In the genomic region with DNA sequence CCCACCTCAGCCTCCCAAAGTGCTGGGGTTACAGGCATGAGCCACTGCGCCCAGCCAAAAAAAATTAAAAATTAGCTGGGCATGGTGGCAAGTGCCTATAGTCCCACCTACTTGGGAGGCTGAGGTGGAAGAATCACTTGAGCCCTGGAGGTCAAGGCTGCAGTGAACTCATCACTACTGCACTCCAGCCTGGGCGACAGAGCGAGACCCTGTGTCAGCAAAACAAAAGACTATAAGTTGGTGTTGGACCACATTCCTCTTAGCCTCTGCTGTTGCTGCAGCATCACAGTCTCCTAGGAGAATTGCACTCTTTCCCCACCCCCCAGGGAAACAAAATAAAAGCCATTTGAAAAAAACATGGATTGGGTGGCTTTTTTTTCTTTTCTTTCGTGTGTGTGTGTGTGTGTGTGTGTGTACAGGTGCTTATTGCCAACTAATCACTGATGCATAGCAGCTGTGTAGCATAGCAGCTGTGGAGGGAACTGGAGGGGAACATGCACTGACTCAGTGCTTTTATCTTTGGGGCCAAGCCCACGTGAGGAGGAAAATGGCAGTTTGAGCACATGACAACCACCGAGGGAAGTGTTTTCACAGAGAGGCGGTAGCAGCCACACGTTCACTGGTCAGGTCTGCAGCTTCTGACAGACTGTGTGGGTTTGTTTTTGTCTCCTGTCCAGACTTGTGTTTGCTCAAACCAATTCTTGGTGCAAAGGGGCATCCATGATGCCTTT, we compare ENCODE assay signal across 7 cellular contexts. TPM values are rescaled to one million over a fixed set of nuclear protein-coding genes. Genes with fewer than 3 reads are reported as not detected.
DNase-seq lines count a peak whose midpoint lies in the region; ATAC-seq and TF ChIP-seq lines count a peak whose summit lies in the region.

No MANE protein-coding gene starts in this region.

- ATAC-seq in GM19395 (IDR thresholded peaks at IDR 0.05; ENCODE audit: unreplicated experiment): peak; percentile 41
- peak; percentile 50 for ATAC-seq in HG03460 (IDR thresholded peaks at IDR 0.05; ENCODE audit: unreplicated experiment)
- ATAC-seq in GM21367 (IDR thresholded peaks at IDR 0.05; ENCODE audit: unreplicated experiment): no peak
- ATAC-seq in HG03097 (IDR thresholded peaks at IDR 0.05; ENCODE audit: low FRiP score, unreplicated experiment): no peak

- peak overlapping the region; percentile 99 for H3K4me3 ChIP-seq in OCI-LY7 (ENCODE audit: low read depth, low read length, poor library complexity, severe bottlenecking)
- H3K4me3 ChIP-seq in osteoblast (ENCODE audit: insufficient read depth, low read length): no peak overlapping the region
- H3K4me3 ChIP-seq in adrenal gland: no peak overlapping the region

- H3K4me1 ChIP-seq in OCI-LY7 (ENCODE audit: insufficient read depth, low read length, poor library complexity, severe bottlenecking) (peaks cover 80% of the 10 kb centered on the region), osteoblast (ENCODE audit: insufficient read depth, low read length) (no peaks in the 10 kb centered on the region), adrenal gland (replicated peaks in 1 of 2) (no peaks in the 10 kb centered on the region)

- 74 to 79% (median 75%) methylated on average over 7 to 8 of the region's 8 CpGs for WGBS in adrenal gland, 4 donors

- H3K79me2 ChIP-seq in OCI-LY7 (ENCODE audit: insufficient read depth, low read depth, low read length) (peaks cover 47% of the 10 kb centered on the region), osteoblast (ENCODE audit: insufficient read depth, low read length) (no peaks in the 10 kb centered on the region)

- intact Hi-C loops in OCI-LY7 (cut with micrococcal nuclease; ENCODE audit: unreplicated experiment) (loop anchor here (1.0 to 5.0 kb wide), 5 partner anchors 23 to 255 kb away; a partner anchor contains a TSS), adrenal gland (cut with DNase I) (no loop called here)

- H3K27ac ChIP-seq in OCI-LY7 (ENCODE audit: low read depth, low read length, poor library complexity, severe bottlenecking): peak overlapping the region; percentile 98
- no peak overlapping the region for H3K27ac ChIP-seq in osteoblast (ENCODE audit: low read depth, low read length)
- H3K27ac ChIP-seq in adrenal gland: no peak overlapping the region

- H2AFZ ChIP-seq in OCI-LY7 (ENCODE audit: low read length) (no peak overlapping the region), osteoblast (ENCODE audit: low read length) (peak overlapping the region; percentile 20)

- POLR2A ChIA-PET in OCI-LY7 (lab: Charles Lee): interaction anchor here (0.5 to 18.0 kb wide), 14 partner anchors 9 to 1983 kb away, joined by 3 to 586 read pairs (median 3); a partner anchor contains a TSS

- H3K27me3 ChIP-seq in osteoblast (ENCODE audit: insufficient read depth, low read length) (no peaks in the 10 kb centered on the region), adrenal gland (no peaks in the 10 kb centered on the region)

- DNase-seq in OCI-LY7 (ENCODE audit: low spot score): peak; percentile 99
- DNase-seq in osteoblast (ENCODE audit: insufficient read length, low spot score, missing footprints): no peak
- no peak for DNase-seq in adrenal gland

- peaks cover 16% of the 10 kb centered on the region; the same call in 1 of the 2 replicates for H4K20me1 ChIP-seq in OCI-LY7 (ENCODE audit: insufficient read depth, low read length)
- H4K20me1 ChIP-seq in osteoblast (ENCODE audit: insufficient read depth, low read length): no peaks in the 10 kb centered on the region

- H3K9me3 ChIP-seq in OCI-LY7 (ENCODE audit: low read length): no peaks in the 10 kb centered on the region
- H3K9me3 ChIP-seq in osteoblast (ENCODE audit: low read depth, low read length): no peaks in the 10 kb centered on the region
- no peaks in the 10 kb centered on the region for H3K9me3 ChIP-seq in adrenal gland (replicated peaks in 1 of 3)

- H3K36me3 ChIP-seq in OCI-LY7 (ENCODE audit: insufficient read depth, low read length) (peaks cover 49% of the 10 kb centered on the region), osteoblast (ENCODE audit: insufficient read depth, low read length) (no peaks in the 10 kb centered on the region), adrenal gland (replicated peaks in 1 of 2) (no peaks in the 10 kb centered on the region)

- CTCF ChIA-PET in OCI-LY7 (lab: Charles Lee; ENCODE audit: unreplicated experiment): interaction anchor here (0.6 to 3.6 kb wide), 5 partner anchors 18 to 414 kb away, joined by 3 to 41 read pairs (median 4); a partner anchor contains a TSS

- H3K4me2 ChIP-seq in OCI-LY7 (ENCODE audit: low read length) (peak overlapping the region; percentile 88), osteoblast (ENCODE audit: insufficient read depth, low read length) (no peak overlapping the region)

- TF ChIP-seq CTCF in OCI-LY7 (conservative IDR thresholded peaks at IDR 0.05; ENCODE audit: low read length) (no peak), osteoblast (IDR thresholded peaks at IDR 0.05; ENCODE audit: extremely low read depth, low read depth, low read length) (no peak), adrenal gland (IDR thresholded peaks at IDR 0.05) (no peak)

- H3K9me2 ChIP-seq in OCI-LY7 (ENCODE audit: insufficient read depth, low read length): no peaks in the 10 kb centered on the region

- TF ChIP-seq POLR2A in adrenal gland (IDR thresholded peaks at IDR 0.05): no peak

- BruUV-seq in OCI-LY7 (replicated peaks; lab: Mats Ljungman, UMichigan): no TSS peak

RNA-seq across cellular contexts. Expression of a gene that starts 27.5 kb away (rescaled TPM):
- total RNA-seq in OCI-LY7 (2014; rRNA removed; shearing (Covaris generic)): 180 and 199 TPM in 2 replicates
- total RNA-seq in OCI-LY7 (2022): 260 and 308 TPM in 2 replicates
- total RNA-seq in osteoblast: 1.8 and 2.2 TPM in 2 replicates
- 10 to 100 TPM in 5 of 8 donors, 1 to 10 TPM in 3; 6.6 to 23.1 (median 12.2) TPM for total RNA-seq in adrenal gland
- 10 to 100 TPM in 1 of 3 donors, 1 to 10 TPM in 2; 3.2 to 14.2 (median 4.7) TPM for polyA plus RNA-seq in adrenal gland

RNA-seq across cellular contexts. Expression of a gene that starts 32.9 kb away (rescaled TPM):
- total RNA-seq in OCI-LY7 (2014; rRNA removed; shearing (Covaris generic)): 52.5 and 55.6 TPM in 2 replicates
- 60.7 and 73.7 TPM in 2 replicates for total RNA-seq in OCI-LY7 (2022)
- total RNA-seq in osteoblast: 0.72 and 0.88 TPM in 2 replicates
- 1 to 10 TPM in 4 of 8 donors, under 1 TPM in 4; 0.43 to 1.8 (median 1.0) TPM for total RNA-seq in adrenal gland
- 1 to 10 TPM in 1 of 3 donors, under 1 TPM in 2; 0.34 to 1.0 (median 0.88) TPM for polyA plus RNA-seq in adrenal gland

Comparison
In these comparisons a context has a peak if more than half of its experiments do, and no peak if none do; other contexts are left out.
1. ATAC-seq: peak in GM19395 (single experiment) and HG03460 (single experiment); none in GM21367 (single experiment) and HG03097 (single experiment).
2. RNA of a gene that starts 27.5 kb away (total RNA-seq): 180 to 308 TPM in OCI-LY7; 6.6 to 23.1 TPM in adrenal gland and 1.8 to 2.2 TPM in osteoblast; every median in the first group is over 4 times any median in the second.
3. RNA of a gene that starts 32.9 kb away (total RNA-seq): 52.5 to 73.7 TPM in OCI-LY7; 0.43 to 1.8 TPM in adrenal gland and 0.72 to 0.88 TPM in osteoblast; every median in the first group is over 10 times any median in the second.